In genomic region chr18:44564922-44565321, GRCh38 we compare ENCODE assay signal across 12 cellular contexts.
DNase-seq lines count a peak whose midpoint lies in the region; ATAC-seq, FAIRE-seq and TF ChIP-seq lines count a peak whose summit lies in the region.
"Had no signal": no experiment of that assay in that cellular context is flagged by ENCODE, and none has a peak within 500 bp of the region (broad histone marks: within the 10 kb centered on the region; RNA-seq: fewer than 3 reads in every experiment).

No MANE protein-coding gene starts in this region.

- H3K4me3 ChIP-seq in Loucy (ENCODE audit: low read length, poor library complexity, severe bottlenecking): no peak overlapping the region

- H3K4me1 ChIP-seq in Loucy (ENCODE audit: insufficient read depth, low read length, poor library complexity, severe bottlenecking): peaks cover 7% of the 10 kb centered on the region

- no peak overlapping the region for H3K9ac ChIP-seq in Loucy (ENCODE audit: low read depth, low read length, poor library complexity, severe bottlenecking)

- no peaks in the 10 kb centered on the region for H3K9me3 ChIP-seq in Loucy (ENCODE audit: insufficient read depth, low read depth, low read length)

- no peaks in the 10 kb centered on the region for H3K27me3 ChIP-seq in Loucy (ENCODE audit: insufficient read depth, low read length, poor library complexity, severe bottlenecking)

- H3K36me3 ChIP-seq in Loucy (ENCODE audit: insufficient read depth, low read length): no peaks in the 10 kb centered on the region

- no peaks in the 10 kb centered on the region for H4K20me1 ChIP-seq in Loucy (ENCODE audit: insufficient read depth, low read length, poor library complexity, severe bottlenecking)

- peak overlapping the region; percentile 52 for H2AFZ ChIP-seq in Loucy (ENCODE audit: low read length)

- no peaks in the 10 kb centered on the region for H3F3A ChIP-seq in Loucy (ENCODE audit: low read depth)

- no peaks in the 10 kb centered on the region for H3K79me2 ChIP-seq in Loucy (ENCODE audit: insufficient read depth, low read length)

- DNase-seq in AG20443 (ENCODE audit: low spot score) (peak; percentile 67), dedifferentiated amniotic fluid mesenchymal stem cell (ENCODE audit: extremely low spot score) (peak; percentile 77), kidney tubule cell (ENCODE audit: low spot score) (peak; percentile 43), frontal cortex (ENCODE audit: low spot score in 2 of 2) (no peak)
- no peak for DNase-seq in effector CD4-positive, alpha-beta T cell
- DNase-seq in stimulated activated CD4-positive, alpha-beta T cell treated with anti-CD3 and anti-CD28 coated beads, Interleukin-2, amount 100 ng/mL, for 24 hours: no peak
- DNase-seq: GF-D8; NCI-H2029 treated with DMSO at 0.1 percent for 48 hours; retina; stimulated activated naive CD8-positive, alpha-beta T cell treated with anti-CD3 and anti-CD28 coated beads, Interleukin-15, amount 100 ng/mL, for 72 hours had no signal

- no peak overlapping the region for H3K4me2 ChIP-seq in Loucy (ENCODE audit: low read depth, low read length, poor library complexity, severe bottlenecking)

- H3K9me2 ChIP-seq in Loucy (replicated peaks; ENCODE audit: low read depth, low read length): no peaks in the 10 kb centered on the region

- ATAC-seq in HG02852 (IDR thresholded peaks at IDR 0.05; ENCODE audit: unreplicated experiment): no peak
- ATAC-seq: stimulated activated naive CD8-positive, alpha-beta T cell treated with anti-CD3 and anti-CD28 coated beads, Interleukin-15, amount 100 ng/mL, for 72 hours had no signal

- no peak for TF ChIP-seq CTCF in Loucy (conservative IDR thresholded peaks at IDR 0.05; ENCODE audit: low read length)

- FAIRE-seq in frontal cortex (lab: Jason Lieb, UNC): no peak

Comparison
In these comparisons a context has a peak if more than half of its experiments do, and no peak if none do; other contexts are left out.
1. DNase-seq: peak in AG20443 (single experiment), dedifferentiated amniotic fluid mesenchymal stem cell (single experiment) and kidney tubule cell (single experiment); none in effector CD4-positive, alpha-beta T cell (single experiment), stimulated activated CD4-positive, alpha-beta T cell treated with anti-CD3 and anti-CD28 coated beads, Interleukin-2, amount 100 ng/mL, for 24 hours (0 of 2) and frontal cortex (0 of 2).